Comparison of ENCODE assay signal across 8 cellular contexts in genomic region chr1:206925116-206925736, GRCh38. TPM values are rescaled to one million over a fixed set of nuclear protein-coding genes. Genes with fewer than 3 reads are reported as not detected.
A peak's percentile ranks its signal among the peaks of the same experiment; 100 is the strongest.
DNase-seq lines count a peak whose midpoint lies in the region; ATAC-seq and TF ChIP-seq lines count a peak whose summit lies in the region.
"Had no signal": no experiment of that assay in that cellular context is flagged by ENCODE, and none has a peak within 500 bp of the region (broad histone marks: within the 10 kb centered on the region; RNA-seq: fewer than 3 reads in every experiment).

No MANE protein-coding gene starts in this region.

- no peak overlapping the region for H3K4me3 ChIP-seq in foreskin fibroblast (ENCODE audit: low read depth in 1 of 2, low read length in 2 of 2)

- peak; percentile 44 for DNase-seq in HuH-7 (ENCODE audit: low spot score)
- DNase-seq in activated T-cell treated with anti-CD3 and anti-CD28 coated beads for 48 hours (ENCODE audit: low read depth): peak; percentile 53
- peak; percentile 61 for DNase-seq in mucosa of gallbladder (ENCODE audit: low spot score)
- no peak for DNase-seq in foreskin fibroblast
- DNase-seq in NCI-H748 treated with DMSO at 0.1 percent for 48 hours (lab: John Stamatoyannopoulos, UW): no peak

- ATAC-seq in GM18517 (IDR thresholded peaks at IDR 0.05; ENCODE audit: unreplicated experiment) (peak; percentile 64), GM21717 (IDR thresholded peaks at IDR 0.05; ENCODE audit: unreplicated experiment) (peak; percentile 41)

- TF ChIP-seq CTCF in foreskin fibroblast (IDR thresholded peaks at IDR 0.05; ENCODE audit: low read depth, low read length): no peak

RNA-seq across cellular contexts. Expression of gene FCMR, which starts 3.5 kb away (rescaled TPM):
- total RNA-seq in mucosa of gallbladder: 8.0 TPM

RNA-seq across cellular contexts. Expression of gene PIGR, which starts 21.0 kb away (rescaled TPM):
- 2,875 TPM for total RNA-seq in mucosa of gallbladder
- total RNA-seq: fibroblast of villous mesenchyme had no signal

RNA-seq across cellular contexts. Expression of gene IL24, which starts 28.0 kb away (rescaled TPM):
- not detected for total RNA-seq in mucosa of gallbladder

RNA-seq across cellular contexts. Expression of gene FCAMR, which starts 45.0 kb away (rescaled TPM):
- total RNA-seq in mucosa of gallbladder: 0.46 TPM
- total RNA-seq: fibroblast of villous mesenchyme had no signal

RNA-seq across cellular contexts. Expression of gene IL20, which starts 59.8 kb away (rescaled TPM):
- total RNA-seq in mucosa of gallbladder: not detected

Comparison
In these comparisons a context has a peak if more than half of its experiments do, and no peak if none do; other contexts are left out.
1. DNase-seq: peak in HuH-7 (single experiment), activated T-cell treated with anti-CD3 and anti-CD28 coated beads for 48 hours (single experiment) and mucosa of gallbladder (single experiment); none in foreskin fibroblast (0 of 2) and NCI-H748 treated with DMSO at 0.1 percent for 48 hours (single experiment).